16 cellular contexts compared by ENCODE assay signal in genomic region chr4:56874166-56874565, GRCh38. TPM values are rescaled to one million over a fixed set of nuclear protein-coding genes. Genes with fewer than 3 reads are reported as not detected.
A peak's percentile ranks its signal among the peaks of the same experiment; 100 is the strongest.
DNase-seq lines count a peak whose midpoint lies in the region; ATAC-seq, FAIRE-seq and TF ChIP-seq lines count a peak whose summit lies in the region.
"Had no signal": no experiment of that assay in that cellular context is flagged by ENCODE, and none has a peak within 500 bp of the region (broad histone marks: within the 10 kb centered on the region; RNA-seq: fewer than 3 reads in every experiment).

No MANE protein-coding gene starts in this region.

- H3K4me1 ChIP-seq in K562 (replicated peaks in 1 of 2; ENCODE audit: control insufficient read depth in 2 of 2, insufficient read depth in 2 of 2, low read length in 2 of 2) = no peaks in the 10 kb centered on the region
- H3K4me1 ChIP-seq in mucosa of descending colon (ENCODE audit: low read depth) = no peaks in the 10 kb centered on the region

- no peaks in the 10 kb centered on the region for H3K9me1 ChIP-seq in K562 (ENCODE audit: control insufficient read depth, insufficient read depth, low read length)

- H3K79me2 ChIP-seq in K562 (ENCODE audit: control insufficient read depth, insufficient read depth, low read length) = no peaks in the 10 kb centered on the region

- BruUV-seq in K562 (replicated peaks; lab: Mats Ljungman, UMichigan) = no TSS peak

- no peak overlapping the region for H2AFZ ChIP-seq in K562 (ENCODE audit: low read depth, low read length)

- H3K36me3 ChIP-seq in K562 (ENCODE audit: control insufficient read depth, insufficient read depth, low read length) (no peaks in the 10 kb centered on the region), mucosa of descending colon (ENCODE audit: low read depth) (no peaks in the 10 kb centered on the region)

- H3K4me2 ChIP-seq in K562 (ENCODE audit: insufficient read depth, low read length) = no peak overlapping the region

- no peak overlapping the region for H3K4me3 ChIP-seq in K562
- H3K4me3 ChIP-seq in mucosa of descending colon = no peak overlapping the region
- H3K4me3 ChIP-seq: lung had no signal

- no peak for TF ChIP-seq POLR2A in K562 (conservative IDR thresholded peaks at IDR 0.05)

- no peak overlapping the region for H3K27ac ChIP-seq in K562 (ENCODE audit: extremely low read depth, low read depth, low read length)

- H3K27me3 ChIP-seq in K562 (ENCODE audit: control insufficient read depth in 2 of 2, insufficient read depth in 2 of 2, low read length in 2 of 2) = peaks cover 5 to 13% of the 10 kb centered on the region in 2 experiments; a peak in 4 of 5 replicates

- POLR2A ChIA-PET in HEK293T (lab: Yijun Ruan, JAX) = no interaction called here
- POLR2A ChIA-PET in K562 (lab: Yijun Ruan, JAX) = interaction anchor here (1.2 kb wide), 1 partner anchor 45 kb away, joined by 3 read pairs; no protein-coding TSS in a partner anchor

- CTCF ChIA-PET in HEK293T (lab: Yijun Ruan, JAX) (no interaction called here), K562 (lab: Yijun Ruan, JAX; ENCODE audit: low intra/inter-chr PET ratio) (no interaction called here)

- no peak for TF ChIP-seq EP300 in K562 (IDR thresholded peaks at IDR 0.05; ENCODE audit: low read length)

- DNase-seq in HEK293T (ENCODE audit: extremely low spot score) (peak; percentile 26), NCI-H510A treated with DMSO at 0.1 percent for 48 hours (lab: John Stamatoyannopoulos, UW) (peak; percentile 97), K562 (ENCODE audit: extremely low read depth in 1 of 4, low spot score in 3 of 4) (peak in 1 of 4 experiments; percentile 18), mucosa of descending colon (peak; percentile 34 to 75 (median 51)), HuH-7 (ENCODE audit: low spot score) (no peak)
- DNase-seq: activated CD4-positive, alpha-beta T cell treated with anti-CD3 and anti-CD28 coated beads, Interleukin-2, amount 10 ng/mL, durations not matched to agents 24 days and 14 days; AML-193; Karpas-422; NCI-H1694; nephron progenitor cell had no signal

- 8% methylated on average over 4 of the region's 10 CpGs for WGBS in K562 (ENCODE audit: insufficient coverage, low coverage, missing lambda C conversion rate)

- TF ChIP-seq CTCF in K562 (IDR thresholded peaks at IDR 0.05 in 2 of 3, conservative IDR thresholded peaks at IDR 0.05 in 1 of 3; ENCODE audit: insufficient read depth in 2 of 3, low read depth in 1 of 3, low read length in 3 of 3) = no peak
- TF ChIP-seq CTCF in mucosa of descending colon (IDR thresholded peaks at IDR 0.05) = no peak

- intact Hi-C loops in K562 (cut with micrococcal nuclease) = no loop called here
- intact Hi-C loops in mucosa of descending colon (cut with DNase I, micrococcal nuclease) = no loop called here

- H3K9ac ChIP-seq in K562 (ENCODE audit: insufficient read depth in 1 of 2, low read depth in 2 of 2, low read length in 2 of 2) = no peak overlapping the region

- in situ Hi-C loops in K562 (cut with MboI) = no loop called here

- H4K20me1 ChIP-seq in K562 (replicated peaks; ENCODE audit: control insufficient read depth, insufficient read depth, low read length) = no peaks in the 10 kb centered on the region

- TF ChIP-seq RAD21 in K562 (CRISPR knock-in tag; conservative IDR thresholded peaks at IDR 0.05 in 1 of 2, IDR thresholded peaks at IDR 0.05 in 1 of 2) = no peak

- no peak for FAIRE-seq in K562 (lab: Jason Lieb, UNC)
- FAIRE-seq: GM19239 had no signal

- no peaks in the 10 kb centered on the region for H3K9me3 ChIP-seq in K562 (replicated peaks; ENCODE audit: control insufficient read depth, insufficient read depth, low read depth, low read length)
- no peaks in the 10 kb centered on the region for H3K9me3 ChIP-seq in mucosa of descending colon

- peak; percentile 65 for ATAC-seq in K562
- peak; percentile 97 for ATAC-seq in mucosa of descending colon
- no peak for ATAC-seq in HG03280 (IDR thresholded peaks at IDR 0.05; ENCODE audit: unreplicated experiment)
- ATAC-seq in HG03439 (IDR thresholded peaks at IDR 0.05; ENCODE audit: unreplicated experiment) = no peak
- no peak for ATAC-seq in GM19467 (IDR thresholded peaks at IDR 0.05; ENCODE audit: unreplicated experiment)

TF ChIP-seq in HEK293T, 16 proteins besides CTCF, POLR2A, EP300 and RAD21:
- TF ChIP-seq HDGF (IDR thresholded peaks at IDR 0.05; ENCODE audit: borderline replicate concordance) (no peak), ZNF384 (IDR thresholded peaks at IDR 0.05) (peak; percentile 92), NFRKB (IDR thresholded peaks at IDR 0.05) (no peak), ARNT (IDR thresholded peaks at IDR 0.05) (no peak), L3MBTL2 (conservative IDR thresholded peaks at IDR 0.05) (no peak)

TF ChIP-seq in K562, 482 proteins besides CTCF, POLR2A, EP300 and RAD21:
- TF ChIP-seq ZNF668 (CRISPR knock-in tag; IDR thresholded peaks at IDR 0.05) (no peak), ZNF277 (CRISPR knock-in tag; IDR thresholded peaks at IDR 0.05; ENCODE audit: borderline replicate concordance) (no peak), NCOR1 (IDR thresholded peaks at IDR 0.05) (no peak), TRIM28 (IDR thresholded peaks at IDR 0.05) (no peak), SIN3A (IDR thresholded peaks at IDR 0.05; ENCODE audit: borderline replicate concordance in 2 of 2, control insufficient read depth in 1 of 2, low read depth in 2 of 2, low read length in 2 of 2) (no peak), NCOA2 (IDR thresholded peaks at IDR 0.05; ENCODE audit: partially characterized antibody in 2 of 2) (no peak), CBFA2T3 (IDR thresholded peaks at IDR 0.05) (no peak), PML (IDR thresholded peaks at IDR 0.05; ENCODE audit: low read length) (no peak), NR4A1 (CRISPR knock-in tag; IDR thresholded peaks at IDR 0.05) (no peak), NR4A1 (tag; IDR thresholded peaks at IDR 0.05) (no peak), ZNF184 (CRISPR knock-in tag; IDR thresholded peaks at IDR 0.05) (no peak)

RNA-seq across cellular contexts. Expression of gene REST, which starts 33.5 kb away (rescaled TPM):
- total RNA-seq in K562 (2011; cell fraction: chromatin; rRNA removed; ENCODE audit: low replicate concordance) = 40.4 and 67.7 TPM in 2 replicates
- total RNA-seq in K562 (2011; cell fraction: nucleolus; rRNA removed) = 18.8 and 21.2 TPM in 2 replicates
- 27.1 and 31.8 TPM in 2 replicates for total RNA-seq in K562 (2011; cell fraction: nucleoplasm; rRNA removed)
- total RNA-seq in K562 (2014; rRNA removed) (19.2 and 28.4 TPM in 2 replicates), K562 (2014; rRNA removed; fragmentation: Illumina TruSeq; extraction: Trizol) (20.1 and 23.6 TPM in 2 replicates), K562 (2015; rRNA removed; fragmentation: Illumina TruSeq; extraction: Trizol) (19.9 TPM in 2 replicates), K562 (2021) (23.2 and 24.0 TPM in 2 replicates), mucosa of descending colon (10 to 100 TPM; 26.8 to 37.6 (median 28.4) TPM)
- polyA plus RNA-seq in K562 (2011; rRNA removed) (15.3 and 19.3 TPM in 2 replicates), K562 (2014; fragmentation: Illumina TruSeq; extraction: Trizol) (8.9 and 9.7 TPM in 2 replicates), K562 (2014; fragmentation: Nextera tagmentation; extraction: Ambion mirVana) (1 to 10 TPM; 2.9 to 6.9 TPM), K562 (2014; rRNA removed) (10.1 and 10.8 TPM in 2 replicates)
- polyA plus RNA-seq in K562 (2011; cell fraction: cytosol; rRNA removed) = 4.0 and 7.3 TPM in 2 replicates
- 11.4 and 12.6 TPM in 2 replicates for polyA plus RNA-seq in K562 (2011; cell fraction: nucleus; rRNA removed)
- polyA plus RNA-seq in K562 (2012) = 5.1 and 6.8 TPM in 2 replicates
- 60.5 and 72.5 TPM in 2 replicates for polyA minus RNA-seq in K562 (2011; rRNA and poly(A)+ RNA removed)
- polyA minus RNA-seq in K562 (2011; cell fraction: cytosol; rRNA and poly(A)+ RNA removed) = 15.0 and 22.1 TPM in 2 replicates
- polyA minus RNA-seq in K562 (2011; cell fraction: nucleus; rRNA and poly(A)+ RNA removed) = 15.3 and 21.0 TPM in 2 replicates

RNA-seq across cellular contexts. Expression of gene SPINK2, which starts 52.7 kb away (rescaled TPM):
- not detected in 2 replicates for total RNA-seq in K562 (2011; cell fraction: chromatin; rRNA removed; ENCODE audit: low replicate concordance)
- total RNA-seq in K562 (2011; cell fraction: nucleolus; rRNA removed) = not detected in 2 replicates
- total RNA-seq in K562 (2011; cell fraction: nucleoplasm; rRNA removed) = not detected in 2 replicates
- total RNA-seq in K562 (2014; rRNA removed) = not detected in 2 replicates
- not detected in 2 replicates for total RNA-seq in K562 (2014; rRNA removed; fragmentation: Illumina TruSeq; extraction: Trizol)
- total RNA-seq in K562 (2015; rRNA removed; fragmentation: Illumina TruSeq; extraction: Trizol) = not detected in 2 replicates
- not detected in 2 replicates for total RNA-seq in K562 (2021)
- not detected in 2 replicates for polyA plus RNA-seq in K562 (2011; rRNA removed)
- polyA plus RNA-seq in K562 (2011; cell fraction: cytosol; rRNA removed) = not detected in 2 replicates
- not detected in 2 replicates for polyA plus RNA-seq in K562 (2011; cell fraction: nucleus; rRNA removed)
- polyA plus RNA-seq in K562 (2012) = not detected in 2 replicates
- polyA plus RNA-seq in K562 (2014; fragmentation: Illumina TruSeq; extraction: Trizol) = not detected in 2 replicates
- polyA plus RNA-seq in K562 (2014; fragmentation: Nextera tagmentation; extraction: Ambion mirVana) = not detected
- polyA plus RNA-seq in K562 (2014; rRNA removed) = not detected in 2 replicates
- not detected in 2 replicates for polyA minus RNA-seq in K562 (2011; rRNA and poly(A)+ RNA removed)
- not detected in 2 replicates for polyA minus RNA-seq in K562 (2011; cell fraction: cytosol; rRNA and poly(A)+ RNA removed)
- not detected in 2 replicates for polyA minus RNA-seq in K562 (2011; cell fraction: nucleus; rRNA and poly(A)+ RNA removed)
- 1 to 10 TPM in 2 of 3 donors, not detected in 1; 1.1 to 2.7 TPM for total RNA-seq in mucosa of descending colon
- total RNA-seq: subcutaneous adipose tissue had no signal
- polyA plus RNA-seq: lung had no signal

Comparison
In these comparisons a context has a peak if more than half of its experiments do, and no peak if none do; other contexts are left out.
1. ATAC-seq: peak in K562 (single experiment) and mucosa of descending colon (single experiment); none in HG03280 (single experiment), HG03439 (single experiment) and GM19467 (single experiment).